ENCODE assay signal across 26 cellular contexts in genomic region chr18:2143666-2144065, GRCh38.
"Had no signal": no experiment of that assay in that cellular context is flagged by ENCODE, and none has a peak within 500 bp of the region (broad histone marks: within the 10 kb centered on the region; RNA-seq: fewer than 3 reads in every experiment).

No MANE protein-coding gene starts in this region.

- H3K4me2 ChIP-seq: hepatocyte had no signal

- H3K27me3 Mint-ChIP-seq: brain had no signal

- H3K79me2 ChIP-seq: hepatocyte had no signal

- H3K9me3 ChIP-seq: psoas muscle, thoracic aorta, upper lobe of left lung had no signal

- H3K4me1 ChIP-seq: psoas muscle, upper lobe of left lung had no signal

- H3K4me1 Mint-ChIP-seq: brain; central memory CD8-positive, alpha-beta T cell; naive thymus-derived CD4-positive, alpha-beta T cell had no signal

- H2AFZ ChIP-seq: hepatocyte had no signal

- DNase-seq: activated CD4-positive, alpha-beta T cell treated with anti-CD3 and anti-CD28 coated beads, Interleukin-2, amount 50 U/mL, for 4 hours; activated effector memory CD4-positive, alpha-beta T cell treated with anti-CD3 and anti-CD28 coated beads, Interleukin-2, amount 50 U/mL, for 16 hours; activated naive CD4-positive, alpha-beta T cell treated with anti-CD3 and anti-CD28 coated beads, Interleukin-2, amount 50 U/mL, for 16 hours; activated T-cell treated with anti-CD3 and anti-CD28 coated beads, Interleukin-2, amount 50 U/mL, for 72 hours; amniotic stem cell; effector CD4-positive, alpha-beta T cell; foreskin keratinocyte; left cardiac atrium; mesenchymal stem cell; naive thymus-derived CD4-positive, alpha-beta T cell; ovary; psoas muscle; right cardiac atrium; stimulated activated CD4-positive, alpha-beta T cell treated with anti-CD3 and anti-CD28 coated beads, Interleukin-15, amount 100 ng/mL, for 24 hours; stimulated activated CD4-positive, alpha-beta T cell treated with anti-CD3 and anti-CD28 coated beads, Interleukin-2, amount 100 ng/mL, for 48 hours; SW 1271; T-helper 2 cell; upper lobe of left lung; WERI-Rb-1 had no signal

- H3K36me3 ChIP-seq: ovary, thoracic aorta, upper lobe of left lung, WERI-Rb-1 had no signal

- H3K4me3 ChIP-seq: coronary artery, hepatocyte, ovary, psoas muscle, skin epidermis, thoracic aorta, upper lobe of left lung had no signal

- H3K4me3 Mint-ChIP-seq: activated T-cell treated with anti-CD3 and anti-CD28 coated beads, Interleukin-2, amount 50 U/mL, for 72 hours; brain; central memory CD8-positive, alpha-beta T cell; naive thymus-derived CD4-positive, alpha-beta T cell had no signal

- ATAC-seq: activated T-cell treated with anti-CD3 and anti-CD28 coated beads, Interleukin-2, amount 50 U/mL, for 72 hours; foreskin keratinocyte; left cardiac atrium; naive thymus-derived CD4-positive, alpha-beta T cell; psoas muscle; right cardiac atrium had no signal

- H3K27ac Mint-ChIP-seq: activated T-cell treated with anti-CD3 and anti-CD28 coated beads, Interleukin-2, amount 50 U/mL, for 72 hours; brain; naive thymus-derived CD4-positive, alpha-beta T cell had no signal

- FAIRE-seq: islet of Langerhans had no signal

- H3K9me3 Mint-ChIP-seq: activated T-cell treated with anti-CD3 and anti-CD28 coated beads, Interleukin-2, amount 50 U/mL, for 72 hours; central memory CD8-positive, alpha-beta T cell had no signal

- H3K27ac ChIP-seq: coronary artery, foreskin keratinocyte, hepatocyte, ovary, psoas muscle, skin epidermis, thoracic aorta, upper lobe of left lung, WERI-Rb-1 had no signal

- H3K27me3 ChIP-seq: foreskin keratinocyte, hepatocyte, ovary, upper lobe of left lung had no signal

- H3K36me3 Mint-ChIP-seq: brain; naive thymus-derived CD4-positive, alpha-beta T cell had no signal
